13 cellular contexts compared by ENCODE assay signal in genomic region chr4:155604718-155605601, GRCh38.
DNase-seq lines count a peak whose midpoint lies in the region; TF ChIP-seq lines count a peak whose summit lies in the region.
"Had no signal": no experiment of that assay in that cellular context is flagged by ENCODE, and none has a peak within 500 bp of the region (broad histone marks: within the 10 kb centered on the region; RNA-seq: fewer than 3 reads in every experiment).

No MANE protein-coding gene starts in this region.

- H3K4me3 ChIP-seq in ACC112 (ENCODE audit: low read depth, low read length) (no peak overlapping the region), astrocyte of the spinal cord (ENCODE audit: low read depth, low read length) (no peak overlapping the region)
- H3K4me3 ChIP-seq: BLaER1, skin epidermis, upper lobe of left lung had no signal

- no peak overlapping the region for H2AFZ ChIP-seq in ACC112 (ENCODE audit: low read length, unreplicated experiment)

- in situ Hi-C loops in astrocyte of the spinal cord (cut with HindIII; ENCODE audit: low sequenced_read_pairs) = no loop called here

- no peak for TF ChIP-seq CTCF in astrocyte of the spinal cord (IDR thresholded peaks at IDR 0.05; ENCODE audit: low read depth, low read length)

- no peaks in the 10 kb centered on the region for H3K79me2 ChIP-seq in ACC112 (ENCODE audit: control insufficient read depth, insufficient read depth, low read length, unreplicated experiment)

- peaks cover 12% of the 10 kb centered on the region for H3K4me1 ChIP-seq in ACC112 (ENCODE audit: control insufficient read depth, insufficient read depth, low read length, unreplicated experiment)
- H3K4me1 ChIP-seq: upper lobe of left lung had no signal

- H3K27me3 ChIP-seq in ACC112 (ENCODE audit: insufficient read depth, low read length) = no peaks in the 10 kb centered on the region
- H3K27me3 ChIP-seq: BLaER1, upper lobe of left lung had no signal

- DNase-seq in HS-27A (ENCODE audit: low read depth) (peak; percentile 46), astrocyte of the spinal cord (ENCODE audit: low read depth, low spot score) (peak; percentile 91), kidney glomerular epithelial cell (lab: John Stamatoyannopoulos, UW) (peak; percentile 50), NCI-H1436 treated with DMSO at 0.1 percent for 48 hours (lab: John Stamatoyannopoulos, UW) (no peak), NCI-H526 (lab: John Stamatoyannopoulos, UW) (no peak)
- DNase-seq in effector CD8-positive, alpha-beta T cell (lab: John Stamatoyannopoulos, UW) = no peak
- no peak for DNase-seq in activated CD4-positive, alpha-beta T cell treated with anti-CD3 and anti-CD28 coated beads, Interleukin-2, amount 50 U/mL, for 1 hour
- DNase-seq: hippocampal formation, NCI-H1436, upper lobe of left lung had no signal

- H3K27ac ChIP-seq in ACC112 (ENCODE audit: low read depth, low read length) = peak overlapping the region; percentile 45
- H3K27ac ChIP-seq: BLaER1, upper lobe of left lung had no signal

- no peaks in the 10 kb centered on the region for H3K36me3 ChIP-seq in ACC112 (ENCODE audit: insufficient read depth, low read length)
- H3K36me3 ChIP-seq: BLaER1, upper lobe of left lung had no signal

Comparison
In these comparisons a context has a peak if more than half of its experiments do, and no peak if none do; other contexts are left out.
1. DNase-seq: peak in HS-27A (single experiment), astrocyte of the spinal cord (single experiment) and kidney glomerular epithelial cell (single experiment); none in effector CD8-positive, alpha-beta T cell (single experiment), activated CD4-positive, alpha-beta T cell treated with anti-CD3 and anti-CD28 coated beads, Interleukin-2, amount 50 U/mL, for 1 hour (single experiment), NCI-H1436 treated with DMSO at 0.1 percent for 48 hours (single experiment) and NCI-H526 (0 of 2).